In the genomic region with DNA sequence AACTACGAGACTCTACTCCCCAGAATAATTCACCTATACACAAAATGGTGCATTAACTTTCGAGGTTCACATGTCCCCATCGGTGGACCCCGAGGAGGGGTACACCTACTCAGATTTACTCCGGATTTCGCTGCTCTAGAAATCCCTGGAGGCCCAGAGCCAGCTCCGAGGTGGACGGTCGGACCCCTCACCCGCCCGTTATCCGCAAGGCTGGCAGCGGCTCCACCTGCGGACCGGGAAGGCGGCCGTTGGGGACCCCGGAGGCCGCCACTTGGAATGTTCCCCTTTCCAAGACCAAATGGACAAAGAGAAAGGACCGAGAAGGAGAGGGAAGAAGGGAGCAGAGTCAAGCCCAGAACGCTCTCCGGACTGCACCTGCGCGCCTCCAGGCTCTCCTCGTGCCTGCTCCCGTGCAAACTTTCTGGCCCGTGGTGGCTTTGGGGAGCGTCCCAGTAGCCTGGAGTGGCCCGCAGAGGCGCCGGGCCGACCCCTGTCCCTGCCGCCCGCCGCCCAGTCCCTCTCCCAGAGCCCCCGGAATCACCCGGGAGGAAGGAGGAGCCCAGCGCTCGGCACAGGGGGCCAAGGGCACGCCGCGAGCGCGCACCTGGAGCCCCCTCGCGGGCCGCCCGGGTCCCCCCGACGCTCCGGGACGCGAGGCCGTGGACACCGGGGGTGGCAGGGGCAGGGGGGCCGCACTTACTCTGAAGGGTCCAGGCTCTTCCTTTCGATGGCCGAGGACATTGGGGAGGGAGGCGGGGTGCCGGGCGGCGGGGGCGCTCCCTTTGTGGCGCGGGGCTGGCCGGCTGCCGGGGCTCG, we compare ENCODE assay signal across 9 cellular contexts. TPM values are rescaled to one million over a fixed set of nuclear protein-coding genes. Genes with fewer than 3 reads are reported as not detected.
A peak's percentile ranks its signal among the peaks of the same experiment; 100 is the strongest.
DNase-seq lines count a peak whose midpoint lies in the region; ATAC-seq and TF ChIP-seq lines count a peak whose summit lies in the region.
"Had no signal": no experiment of that assay in that cellular context is flagged by ENCODE, and none has a peak within 500 bp of the region (broad histone marks: within the 10 kb centered on the region; RNA-seq: fewer than 3 reads in every experiment).

No MANE protein-coding gene starts in this region.

- no peak overlapping the region for H3K27ac ChIP-seq in HUES6 (ENCODE audit: low read depth, low read length)
- H3K27ac ChIP-seq in ectodermal cell (ENCODE audit: insufficient read depth, low read depth, low read length, poor library complexity, severe bottlenecking): no peak overlapping the region
- no peak overlapping the region for H3K27ac ChIP-seq in neural cell (ENCODE audit: low read length)
- H3K27ac ChIP-seq: KMS-11 had no signal

- H2AFZ ChIP-seq in neural cell (ENCODE audit: low read depth, low read length): peak overlapping the region; percentile 15

- TF ChIP-seq EP300 in neural cell (conservative IDR thresholded peaks at IDR 0.05; ENCODE audit: poor library complexity, severe bottlenecking): no peak

- H4K20me1 ChIP-seq in neural cell (ENCODE audit: insufficient read depth): no peaks in the 10 kb centered on the region

- H3K9me3 ChIP-seq in HUES6 (ENCODE audit: control insufficient read depth, insufficient read depth, low read depth, low read length) (no peaks in the 10 kb centered on the region), ectodermal cell (ENCODE audit: control insufficient read depth, low read length) (no peaks in the 10 kb centered on the region), neural cell (ENCODE audit: low read length) (no peaks in the 10 kb centered on the region)

- H3K4me3 ChIP-seq in HUES6 (ENCODE audit: low read depth, low read length): peak overlapping the region; percentile 67
- H3K4me3 ChIP-seq in ectodermal cell (ENCODE audit: insufficient read depth, low read depth, low read length): peak overlapping the region; percentile 41
- peak overlapping the region; percentile 77 for H3K4me3 ChIP-seq in neural cell (ENCODE audit: low read length)

- no peaks in the 10 kb centered on the region for H3K79me2 ChIP-seq in neural cell (replicated peaks; ENCODE audit: insufficient read depth, low read length)

- no peaks in the 10 kb centered on the region for H3K36me3 ChIP-seq in HUES6 (ENCODE audit: control insufficient read depth, insufficient read depth, low read length)
- no peaks in the 10 kb centered on the region for H3K36me3 ChIP-seq in ectodermal cell (ENCODE audit: control insufficient read depth, insufficient read depth, low read length)
- no peaks in the 10 kb centered on the region for H3K36me3 ChIP-seq in neural cell (ENCODE audit: insufficient read depth, low read length)

- no peaks in the 10 kb centered on the region for H3F3A ChIP-seq in neural cell (ENCODE audit: insufficient read depth, low read length, poor library complexity, severe bottlenecking)

- H3K9ac ChIP-seq in HUES6 (ENCODE audit: low read length) (peak overlapping the region; percentile 56), neural cell (ENCODE audit: low read length) (peak overlapping the region; percentile 73)
- H3K9ac ChIP-seq: KMS-11 had no signal

- no peaks in the 10 kb centered on the region for H3K9me2 ChIP-seq in neural cell (ENCODE audit: insufficient read depth, low read length)

- no peak for DNase-seq in NCI-H345 (lab: John Stamatoyannopoulos, UW)
- no peak for DNase-seq in HuH-7 (ENCODE audit: low spot score)
- DNase-seq in A172 (ENCODE audit: low spot score): no peak

- WGBS in ectodermal cell, 2 experiments: 1% methylated on average over 68 of the region's 68 CpGs

- TF ChIP-seq CTCF in neural cell (IDR thresholded peaks at IDR 0.05; ENCODE audit: poor library complexity, severe bottlenecking): no peak

- no peak for TF ChIP-seq RAD21 in neural cell (conservative IDR thresholded peaks at IDR 0.05)

- peaks cover 76% of the 10 kb centered on the region for H3K27me3 ChIP-seq in HUES6 (ENCODE audit: control insufficient read depth, insufficient read depth, low read length)
- H3K27me3 ChIP-seq in ectodermal cell (ENCODE audit: control insufficient read depth, insufficient read depth, low read length, poor library complexity, severe bottlenecking): peaks cover 80% of the 10 kb centered on the region
- no peaks in the 10 kb centered on the region for H3K27me3 ChIP-seq in neural cell (ENCODE audit: insufficient read depth, low read depth, low read length)

- peak overlapping the region; percentile 59 for H3K4me2 ChIP-seq in neural cell (ENCODE audit: low read length)

- H3K4me1 ChIP-seq in HUES6 (ENCODE audit: control insufficient read depth, insufficient read depth, low read length): peaks cover 5% of the 10 kb centered on the region; the same call in 1 of the 2 replicates
- peaks cover 5% of the 10 kb centered on the region for H3K4me1 ChIP-seq in ectodermal cell (ENCODE audit: control insufficient read depth, insufficient read depth, low read length)

- peak; percentile 24 for ATAC-seq in GM18498 (IDR thresholded peaks at IDR 0.05; ENCODE audit: unreplicated experiment)
- ATAC-seq in HG03457 (IDR thresholded peaks at IDR 0.05; ENCODE audit: unreplicated experiment): no peak

TF ChIP-seq in neural cell, 6 proteins besides CTCF, POLR2A, EP300 and RAD21:
- peak; percentile 52 for TF ChIP-seq MXI1 (conservative IDR thresholded peaks at IDR 0.05; ENCODE audit: poor library complexity, severe bottlenecking)
- no peak for TF ChIP-seq TAF1 (IDR thresholded peaks at IDR 0.05; ENCODE audit: low read depth)

RNA-seq across cellular contexts. Expression of gene LMO2, which starts 23.0 kb away (rescaled TPM):
- 2.0 TPM for polyA plus RNA-seq in ectodermal cell (2013, experiment 1 of 4)
- polyA plus RNA-seq in ectodermal cell (2013, experiment 2 of 4): 1.2 TPM
- 2.4 TPM for polyA plus RNA-seq in ectodermal cell (2013, experiment 3 of 4)
- 1.4 TPM for polyA plus RNA-seq in ectodermal cell (2013, experiment 4 of 4)
- 33.2 and 34.5 TPM in 2 replicates for polyA plus RNA-seq in neural cell
- polyA minus RNA-seq in neural cell: 16.8 and 22.3 TPM in 2 replicates
- 0.65 and 0.98 TPM in 2 replicates for total RNA-seq in A172 (2014; rRNA removed; shearing (Covaris generic))
